14 cellular contexts compared by ENCODE assay signal in genomic region chr1:150280138-150280707, GRCh38. TPM values are rescaled to one million over a fixed set of nuclear protein-coding genes. Genes with fewer than 3 reads are reported as not detected.
DNase-seq lines count a peak whose midpoint lies in the region; ATAC-seq and TF ChIP-seq lines count a peak whose summit lies in the region.
"Had no signal": no experiment of that assay in that cellular context is flagged by ENCODE, and none has a peak within 500 bp of the region (broad histone marks: within the 10 kb centered on the region; RNA-seq: fewer than 3 reads in every experiment).

No MANE protein-coding gene starts in this region.

- intact Hi-C loops in gastrocnemius medialis (cut with DNase I; ENCODE audit: low total_unique reads), result loop anchor here (5.0 kb wide), 1 partner anchor 282 kb away; no protein-coding TSS in a partner anchor

- H3K4me3 ChIP-seq in SK-N-SH (ENCODE audit: low read depth in 2 of 2, low read length in 1 of 2) (no peak overlapping the region), gastrocnemius medialis (no peak overlapping the region)
- H3K4me3 ChIP-seq: thyroid gland had no signal

- ATAC-seq in SK-N-SH treated with all-trans-retinoic acid at 6 μM for 48 hours (no peak), T-helper 17 cell (no peak), gastrocnemius medialis (no peak), GM19463 (IDR thresholded peaks at IDR 0.05; ENCODE audit: unreplicated experiment) (no peak)

- H3K4me1 Mint-ChIP-seq in T-helper 17 cell, result peaks cover 22% of the 10 kb centered on the region
- peaks cover 3% of the 10 kb centered on the region for H3K4me1 Mint-ChIP-seq in glutamatergic neuron (ENCODE audit: low read depth, unreplicated experiment)

- H3K27ac ChIP-seq in SK-N-SH (ENCODE audit: low read depth in 2 of 2, low read length in 1 of 2) (no peak overlapping the region), gastrocnemius medialis (peak overlapping the region; percentile 93 to 97 (median 95))

- peaks cover 7% of the 10 kb centered on the region for H3K9me3 Mint-ChIP-seq in glutamatergic neuron (ENCODE audit: unreplicated experiment)

- in situ Hi-C loops in gastrocnemius medialis (cut with MboI; ENCODE audit: low sequenced_read_pairs in 4 of 4), result no loop called here

- CTCF ChIA-PET in SK-N-SH (lab: Yijun Ruan, JAX), result interaction anchor here (0.7 to 6.2 kb wide), 6 partner anchors 9 to 717 kb away, joined by 3 to 110 read pairs (median 4); partner anchors contain the start of genes ANP32E, APH1A, C1orf54 and CA14

- H3K9me2 ChIP-seq in SK-N-SH, result no peaks in the 10 kb centered on the region

- no peaks in the 10 kb centered on the region for H3K27me3 ChIP-seq in SK-N-SH (ENCODE audit: insufficient read depth)
- H3K27me3 ChIP-seq in gastrocnemius medialis, result no peaks in the 10 kb centered on the region
- H3K27me3 ChIP-seq: thyroid gland had no signal

- peaks cover 13% of the 10 kb centered on the region for H3K36me3 Mint-ChIP-seq in T-helper 17 cell (ENCODE audit: low read depth)
- H3K36me3 Mint-ChIP-seq in glutamatergic neuron (ENCODE audit: unreplicated experiment), result no peaks in the 10 kb centered on the region

- H3K9me3 ChIP-seq in SK-N-SH (no peaks in the 10 kb centered on the region), T-helper 17 cell (ENCODE audit: control insufficient read depth, low read length, poor library complexity, severe bottlenecking) (no peaks in the 10 kb centered on the region), gastrocnemius medialis (no peaks in the 10 kb centered on the region)
- H3K9me3 ChIP-seq: thyroid gland had no signal

- TF ChIP-seq RAD21 in SK-N-SH (IDR thresholded peaks at IDR 0.05; ENCODE audit: low read length), result no peak

- TF ChIP-seq CTCF in SK-N-SH (IDR thresholded peaks at IDR 0.05) (no peak), glutamatergic neuron (IDR thresholded peaks at IDR 0.05; ENCODE audit: partially characterized antibody, unreplicated experiment) (no peak), gastrocnemius medialis (IDR thresholded peaks at IDR 0.05 in 4 of 5, conservative IDR thresholded peaks at IDR 0.05 in 1 of 5) (no peak)

- H3K4me1 ChIP-seq in SK-N-SH (ENCODE audit: control insufficient read depth in 1 of 2, insufficient read depth in 2 of 2, low read depth in 1 of 2, low read length in 1 of 2) (peaks cover 4 to 14% of the 10 kb centered on the region in 2 experiments; a peak in 1 of 4 replicates), gastrocnemius medialis (peaks cover 27 to 34% of the 10 kb centered on the region in 2 donors)

- no peaks in the 10 kb centered on the region for H4K20me1 ChIP-seq in SK-N-SH (ENCODE audit: insufficient read depth)

- no peaks in the 10 kb centered on the region for H3K27me3 Mint-ChIP-seq in T-helper 17 cell
- peaks cover 9% of the 10 kb centered on the region for H3K27me3 Mint-ChIP-seq in glutamatergic neuron (ENCODE audit: unreplicated experiment)

- WGBS in SK-N-SH (ENCODE audit: low lambda C conversion rate), result 88% methylated on average over 6 of the region's 6 CpGs

- POLR2A ChIA-PET in SK-N-SH (lab: Yijun Ruan, JAX), result no interaction called here

- H3K36me3 ChIP-seq in SK-N-SH (replicated peaks in 1 of 2; ENCODE audit: control insufficient read depth in 1 of 2, insufficient read depth in 2 of 2, low read length in 1 of 2) (no peaks in the 10 kb centered on the region), gastrocnemius medialis (peaks cover 0 to 4% of the 10 kb centered on the region in 2 donors)
- H3K36me3 ChIP-seq: thyroid gland had no signal

- no peak for TF ChIP-seq EP300 in SK-N-SH (IDR thresholded peaks at IDR 0.05; ENCODE audit: borderline replicate concordance in 1 of 2, low read depth in 1 of 2, low read length in 1 of 2)

- peak overlapping the region; percentile 80 for H3K4me3 Mint-ChIP-seq in T-helper 17 cell
- peak overlapping the region; percentile 45 for H3K4me3 Mint-ChIP-seq in glutamatergic neuron (ENCODE audit: unreplicated experiment)
- H3K4me3 Mint-ChIP-seq: endodermal cell, memory B cell had no signal

- H3K27ac Mint-ChIP-seq in T-helper 17 cell (no peak overlapping the region), glutamatergic neuron (ENCODE audit: unreplicated experiment) (no peak overlapping the region)
- H3K27ac Mint-ChIP-seq: memory B cell had no signal

- peak overlapping the region; percentile 93; the same call in 1 of the 2 replicates for H2AFZ ChIP-seq in SK-N-SH (ENCODE audit: low read depth)

- no peaks in the 10 kb centered on the region; the same call in 1 of the 2 replicates for H3K79me2 ChIP-seq in SK-N-SH (ENCODE audit: insufficient read depth)

- peaks cover 5% of the 10 kb centered on the region for H3F3A ChIP-seq in SK-N-SH (replicated peaks; ENCODE audit: insufficient read depth)

- DNase-seq in SK-N-SH (no peak), T-helper 17 cell (no peak), glutamatergic neuron (no peak), gastrocnemius medialis (no peak), NCI-H82 treated with DMSO at 0.1 percent for 48 hours (lab: John Stamatoyannopoulos, UW; ENCODE audit: unreplicated experiment) (no peak), AG20443 (ENCODE audit: low spot score) (no peak)
- DNase-seq: endodermal cell, hippocampal formation, NCI-H1694, SW 1271, thyroid gland had no signal

- H3K9ac ChIP-seq in SK-N-SH, result no peak overlapping the region

- no peak for TF ChIP-seq POLR2A in gastrocnemius medialis (IDR thresholded peaks at IDR 0.05)

- no peak overlapping the region; the same call in 1 of the 2 replicates for H3K4me2 ChIP-seq in SK-N-SH

TF ChIP-seq in SK-N-SH, 30 proteins besides CTCF, POLR2A, EP300 and RAD21 (continues in another document):
- TF ChIP-seq IRF3 (IDR thresholded peaks at IDR 0.05; ENCODE audit: low read depth, low read length), result no peak

TF ChIP-seq in SK-N-SH treated with all-trans-retinoic acid at 6 μM for 48 hours, 23 proteins besides CTCF, POLR2A, EP300 and RAD21 (continues in another document):
- TF ChIP-seq ZNF565 (CRISPR knock-in tag; conservative IDR thresholded peaks at IDR 0.05; ENCODE audit: low read depth), result no peak
- no peak for TF ChIP-seq PPARA (CRISPR knock-in tag; IDR thresholded peaks at IDR 0.05; ENCODE audit: borderline replicate concordance)
- TF ChIP-seq CSDC2 (CRISPR knock-in tag; IDR thresholded peaks at IDR 0.05), result no peak
- TF ChIP-seq ESRRG (CRISPR knock-in tag; IDR thresholded peaks at IDR 0.05), result no peak
- no peak for TF ChIP-seq TOX (CRISPR knock-in tag; IDR thresholded peaks at IDR 0.05; ENCODE audit: borderline replicate concordance)
- no peak for TF ChIP-seq BACH2 (CRISPR knock-in tag; IDR thresholded peaks at IDR 0.05; ENCODE audit: borderline replicate concordance)
- no peak for TF ChIP-seq ZFP30 (CRISPR knock-in tag; IDR thresholded peaks at IDR 0.05)
- TF ChIP-seq ZFP3 (CRISPR knock-in tag; IDR thresholded peaks at IDR 0.05), result no peak
- TF ChIP-seq ZC3H10 (CRISPR knock-in tag; IDR thresholded peaks at IDR 0.05), result no peak
- TF ChIP-seq, protein P1, sequence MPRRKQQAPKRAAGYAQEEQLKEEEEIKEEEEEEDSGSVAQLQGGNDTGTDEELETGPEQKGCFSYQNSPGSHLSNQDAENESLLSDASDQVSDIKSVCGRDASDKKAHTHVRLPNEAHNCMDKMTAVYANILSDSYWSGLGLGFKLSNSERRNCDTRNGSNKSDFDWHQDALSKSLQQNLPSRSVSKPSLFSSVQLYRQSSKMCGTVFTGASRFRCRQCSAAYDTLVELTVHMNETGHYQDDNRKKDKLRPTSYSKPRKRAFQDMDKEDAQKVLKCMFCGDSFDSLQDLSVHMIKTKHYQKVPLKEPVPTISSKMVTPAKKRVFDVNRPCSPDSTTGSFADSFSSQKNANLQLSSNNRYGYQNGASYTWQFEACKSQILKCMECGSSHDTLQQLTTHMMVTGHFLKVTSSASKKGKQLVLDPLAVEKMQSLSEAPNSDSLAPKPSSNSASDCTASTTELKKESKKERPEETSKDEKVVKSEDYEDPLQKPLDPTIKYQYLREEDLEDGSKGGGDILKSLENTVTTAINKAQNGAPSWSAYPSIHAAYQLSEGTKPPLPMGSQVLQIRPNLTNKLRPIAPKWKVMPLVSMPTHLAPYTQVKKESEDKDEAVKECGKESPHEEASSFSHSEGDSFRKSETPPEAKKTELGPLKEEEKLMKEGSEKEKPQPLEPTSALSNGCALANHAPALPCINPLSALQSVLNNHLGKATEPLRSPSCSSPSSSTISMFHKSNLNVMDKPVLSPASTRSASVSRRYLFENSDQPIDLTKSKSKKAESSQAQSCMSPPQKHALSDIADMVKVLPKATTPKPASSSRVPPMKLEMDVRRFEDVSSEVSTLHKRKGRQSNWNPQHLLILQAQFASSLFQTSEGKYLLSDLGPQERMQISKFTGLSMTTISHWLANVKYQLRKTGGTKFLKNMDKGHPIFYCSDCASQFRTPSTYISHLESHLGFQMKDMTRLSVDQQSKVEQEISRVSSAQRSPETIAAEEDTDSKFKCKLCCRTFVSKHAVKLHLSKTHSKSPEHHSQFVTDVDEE (CRISPR knock-in tag; IDR thresholded peaks at IDR 0.05), result no peak

RNA-seq across cellular contexts. Expression of gene CIART, which starts 2.1 kb away (rescaled TPM):
- 3.2 and 4.4 TPM in 2 replicates for polyA plus RNA-seq in SK-N-SH (2012; rRNA removed)
- polyA plus RNA-seq in SK-N-SH (2012; cell fraction: cytosol; rRNA removed), result 1.6 and 2.3 TPM in 2 replicates
- 6.7 and 7.9 TPM in 2 replicates for polyA plus RNA-seq in SK-N-SH (2012; cell fraction: nucleus; rRNA removed)
- total RNA-seq in T-helper 17 cell, result 1 to 10 TPM; 3.6 to 4.5 TPM
- 4.7 TPM for total RNA-seq in glutamatergic neuron (ENCODE audit: unreplicated experiment)
- 10 to 100 TPM in 3 of 4 donors, 1 to 10 TPM in 1; 8.2 to 15.8 (median 11.7) TPM for total RNA-seq in gastrocnemius medialis

RNA-seq across cellular contexts. Expression of gene C1orf54, which starts 7.6 kb away (rescaled TPM):
- 18.0 and 25.7 TPM in 2 replicates for polyA plus RNA-seq in SK-N-SH (2012; rRNA removed)
- 25.4 and 34.1 TPM in 2 replicates for polyA plus RNA-seq in SK-N-SH (2012; cell fraction: cytosol; rRNA removed)
- 5.4 and 9.7 TPM in 2 replicates for polyA plus RNA-seq in SK-N-SH (2012; cell fraction: nucleus; rRNA removed)
- 1 to 10 TPM; 4.6 to 6.6 TPM for total RNA-seq in T-helper 17 cell
- 1.3 TPM for total RNA-seq in glutamatergic neuron (ENCODE audit: unreplicated experiment)
- 1 to 10 TPM; 1.8 to 5.7 (median 4.8) TPM for total RNA-seq in gastrocnemius medialis

RNA-seq across cellular contexts. Expression of gene APH1A, which starts 11.4 kb away (rescaled TPM):
- 175 and 232 TPM in 2 replicates for polyA plus RNA-seq in SK-N-SH (2012; rRNA removed)
- 141 and 194 TPM in 2 replicates for polyA plus RNA-seq in SK-N-SH (2012; cell fraction: cytosol; rRNA removed)
- polyA plus RNA-seq in SK-N-SH (2012; cell fraction: nucleus; rRNA removed), result 83.8 and 134 TPM in 2 replicates
- 100 to 1,000 TPM; 118 TPM for total RNA-seq in T-helper 17 cell
- 94.2 TPM for total RNA-seq in glutamatergic neuron (ENCODE audit: unreplicated experiment)
- total RNA-seq in gastrocnemius medialis, result 10 to 100 TPM; 41.2 to 63.8 (median 54.9) TPM

RNA-seq across cellular contexts. Expression of gene MRPS21, which starts 13.4 kb away (rescaled TPM):
- 136 and 173 TPM in 2 replicates for polyA plus RNA-seq in SK-N-SH (2012; rRNA removed)
- 182 and 217 TPM in 2 replicates for polyA plus RNA-seq in SK-N-SH (2012; cell fraction: cytosol; rRNA removed)
- polyA plus RNA-seq in SK-N-SH (2012; cell fraction: nucleus; rRNA removed), result 123 and 203 TPM in 2 replicates
- 10 to 100 TPM; 48.5 to 49.2 TPM for total RNA-seq in T-helper 17 cell
- total RNA-seq in glutamatergic neuron (ENCODE audit: unreplicated experiment), result 115 TPM
- 10 to 100 TPM; 27.8 to 46.3 (median 31.5) TPM for total RNA-seq in gastrocnemius medialis

RNA-seq across cellular contexts. Expression of gene CA14, which starts 22.6 kb away (rescaled TPM):
- 0.08 and 0.16 TPM in 2 replicates for polyA plus RNA-seq in SK-N-SH (2012; rRNA removed)
- polyA plus RNA-seq in SK-N-SH (2012; cell fraction: cytosol; rRNA removed), result 0.10 and 0.13 TPM in 2 replicates
- 0.07 and 0.15 TPM in 2 replicates for polyA plus RNA-seq in SK-N-SH (2012; cell fraction: nucleus; rRNA removed)
- total RNA-seq in T-helper 17 cell, result not detected
- total RNA-seq in glutamatergic neuron (ENCODE audit: unreplicated experiment), result 1.5 TPM
- 1 to 10 TPM in 1 of 4 donors, under 1 TPM in 2, not detected in 1; 0.20 to 3.8 (median 0.31) TPM for total RNA-seq in gastrocnemius medialis

Comparison
In these comparisons a context has a peak if more than half of its experiments do, and no peak if none do; other contexts are left out.
1. H3K27ac ChIP-seq: peak in gastrocnemius medialis (4 of 4); none in SK-N-SH (0 of 2).